ENCODE assay signal across 18 cellular contexts in genomic region chr5:137632716-137633115, GRCh38.
DNase-seq lines count a peak whose midpoint lies in the region; ATAC-seq and TF ChIP-seq lines count a peak whose summit lies in the region.
"Had no signal": no experiment of that assay in that cellular context is flagged by ENCODE, and none has a peak within 500 bp of the region (broad histone marks: within the 10 kb centered on the region; RNA-seq: fewer than 3 reads in every experiment).

No MANE protein-coding gene starts in this region.

- H3K9ac ChIP-seq in fibroblast of lung (ENCODE audit: insufficient read depth, low read length), result no peak overlapping the region

- no peaks in the 10 kb centered on the region for H3K27me3 ChIP-seq in brain microvascular endothelial cell (replicated peaks)
- H3K27me3 ChIP-seq in fibroblast of lung (ENCODE audit: control insufficient read depth, insufficient read depth, low read length), result no peaks in the 10 kb centered on the region

- no peaks in the 10 kb centered on the region for H4K20me1 ChIP-seq in fibroblast of lung (ENCODE audit: control insufficient read depth, extremely low read depth, insufficient read depth, low read length)

- no peaks in the 10 kb centered on the region for H3K9me3 ChIP-seq in fibroblast of lung (ENCODE audit: control insufficient read depth, insufficient read depth, low read depth, low read length)

- no peak overlapping the region for H3K27ac Mint-ChIP-seq in activated CD4-positive, alpha-beta T cell treated with anti-CD3 and anti-CD28 coated beads, Interleukin-2, amount 10 ng/mL, durations not matched to agents 24 days and 14 days
- H3K27ac Mint-ChIP-seq: CD4-positive, alpha-beta T cell; GM23338; HFFc6 had no signal

- in situ Hi-C loops in brain microvascular endothelial cell (cut with HindIII; ENCODE audit: low pct_ligation_motif_present, low sequenced_read_pairs), result no loop called here

- no peak overlapping the region for H3K27ac ChIP-seq in brain microvascular endothelial cell
- no peak overlapping the region for H3K27ac ChIP-seq in fibroblast of lung (ENCODE audit: insufficient read depth, low read length)
- H3K27ac ChIP-seq: 22Rv1, A549, C4-2B had no signal

- no peaks in the 10 kb centered on the region for H3K4me1 ChIP-seq in fibroblast of lung (ENCODE audit: control insufficient read depth, extremely low read depth, insufficient read depth, low read length)
- H3K4me1 ChIP-seq: A549, Caco-2 had no signal

- H3K4me3 Mint-ChIP-seq in activated CD4-positive, alpha-beta T cell treated with anti-CD3 and anti-CD28 coated beads, Interleukin-2, amount 10 ng/mL, durations not matched to agents 24 days and 14 days, result no peak overlapping the region
- H3K4me3 Mint-ChIP-seq: CD4-positive, alpha-beta T cell; GM23338; HFFc6 had no signal

- H3K9me3 Mint-ChIP-seq in activated CD4-positive, alpha-beta T cell treated with anti-CD3 and anti-CD28 coated beads, Interleukin-2, amount 10 ng/mL, durations not matched to agents 24 days and 14 days, result no peaks in the 10 kb centered on the region
- H3K9me3 Mint-ChIP-seq: CD4-positive, alpha-beta T cell; GM23338 had no signal

- peak; percentile 15 for DNase-seq in activated CD4-positive, alpha-beta T cell treated with anti-CD3 and anti-CD28 coated beads, Interleukin-2, amount 10 ng/mL, durations not matched to agents 24 days and 14 days
- no peak for DNase-seq in activated CD4-positive, alpha-beta T cell treated with anti-CD3 and anti-CD28 coated beads, Interleukin-2, amount 50 U/mL, for 4 hours
- DNase-seq in brain microvascular endothelial cell, result peak; percentile 6
- peak; percentile 22 to 25 for DNase-seq in fibroblast of lung (ENCODE audit: low read depth in 2 of 2)
- DNase-seq in NCI-H1105 (lab: John Stamatoyannopoulos, UW), result no peak
- DNase-seq in inferior parietal cortex (ENCODE audit: extremely low spot score), result no peak
- DNase-seq in sciatic nerve (ENCODE audit: low spot score), result no peak
- DNase-seq: AML-193; Caco-2; CD4-positive, alpha-beta T cell; H7; HFFc6 had no signal

- no peaks in the 10 kb centered on the region for H3K36me3 Mint-ChIP-seq in activated CD4-positive, alpha-beta T cell treated with anti-CD3 and anti-CD28 coated beads, Interleukin-2, amount 10 ng/mL, durations not matched to agents 24 days and 14 days (ENCODE audit: low read depth)

- H2AFZ ChIP-seq in fibroblast of lung (ENCODE audit: low read length), result no peak overlapping the region
- H2AFZ ChIP-seq: GM23338 had no signal

- TF ChIP-seq CTCF in brain microvascular endothelial cell (IDR thresholded peaks at IDR 0.05; ENCODE audit: low read depth, low read length, missing control alignments) (no peak), fibroblast of lung (conservative IDR thresholded peaks at IDR 0.05 in 1 of 2, IDR thresholded peaks at IDR 0.05 in 1 of 2; ENCODE audit: low read depth in 1 of 2, low read length in 2 of 2) (no peak)

- no peaks in the 10 kb centered on the region for H3K27me3 Mint-ChIP-seq in activated CD4-positive, alpha-beta T cell treated with anti-CD3 and anti-CD28 coated beads, Interleukin-2, amount 10 ng/mL, durations not matched to agents 24 days and 14 days
- H3K27me3 Mint-ChIP-seq: CD4-positive, alpha-beta T cell had no signal

- H3K4me2 ChIP-seq in fibroblast of lung (ENCODE audit: extremely low read depth, insufficient read depth, low read length), result no peak overlapping the region
- H3K4me2 ChIP-seq: A549, GM23338 had no signal

- no peaks in the 10 kb centered on the region for H3K79me2 ChIP-seq in fibroblast of lung (ENCODE audit: control insufficient read depth, insufficient read depth, low read length)

- no peaks in the 10 kb centered on the region for H3K36me3 ChIP-seq in brain microvascular endothelial cell (replicated peaks)
- no peaks in the 10 kb centered on the region for H3K36me3 ChIP-seq in fibroblast of lung (ENCODE audit: control insufficient read depth, insufficient read depth, low read length)

- ATAC-seq in sciatic nerve (no peak), HG03139 (IDR thresholded peaks at IDR 0.05; ENCODE audit: unreplicated experiment) (no peak)
- ATAC-seq: A549, GM23338, HCT116 had no signal

- H3K4me3 ChIP-seq in brain microvascular endothelial cell (ENCODE audit: low read depth, low read length) (no peak overlapping the region), fibroblast of lung (replicated peaks in 1 of 4; ENCODE audit: control extremely low read depth in 1 of 4, insufficient read depth in 1 of 4, low read depth in 3 of 4, low read length in 4 of 4) (no peak overlapping the region)
- H3K4me3 ChIP-seq: A549, GM23338 had no signal

- intact Hi-C loops in activated CD4-positive, alpha-beta T cell treated with anti-CD3 and anti-CD28 coated beads, Interleukin-2, amount 10 ng/mL, durations not matched to agents 24 days and 14 days (cut with micrococcal nuclease), result no loop called here
- intact Hi-C loops in sciatic nerve (cut with DNase I), result no loop called here

- H3K4me1 Mint-ChIP-seq in activated CD4-positive, alpha-beta T cell treated with anti-CD3 and anti-CD28 coated beads, Interleukin-2, amount 10 ng/mL, durations not matched to agents 24 days and 14 days, result no peaks in the 10 kb centered on the region

Comparison
In these comparisons a context has a peak if more than half of its experiments do, and no peak if none do; other contexts are left out.
1. DNase-seq: peak in activated CD4-positive, alpha-beta T cell treated with anti-CD3 and anti-CD28 coated beads, Interleukin-2, amount 10 ng/mL, durations not matched to agents 24 days and 14 days (single experiment), brain microvascular endothelial cell (single experiment) and fibroblast of lung (2 of 2); none in activated CD4-positive, alpha-beta T cell treated with anti-CD3 and anti-CD28 coated beads, Interleukin-2, amount 50 U/mL, for 4 hours (0 of 2), NCI-H1105 (single experiment), inferior parietal cortex (single experiment) and sciatic nerve (single experiment).